In the genomic region with DNA sequence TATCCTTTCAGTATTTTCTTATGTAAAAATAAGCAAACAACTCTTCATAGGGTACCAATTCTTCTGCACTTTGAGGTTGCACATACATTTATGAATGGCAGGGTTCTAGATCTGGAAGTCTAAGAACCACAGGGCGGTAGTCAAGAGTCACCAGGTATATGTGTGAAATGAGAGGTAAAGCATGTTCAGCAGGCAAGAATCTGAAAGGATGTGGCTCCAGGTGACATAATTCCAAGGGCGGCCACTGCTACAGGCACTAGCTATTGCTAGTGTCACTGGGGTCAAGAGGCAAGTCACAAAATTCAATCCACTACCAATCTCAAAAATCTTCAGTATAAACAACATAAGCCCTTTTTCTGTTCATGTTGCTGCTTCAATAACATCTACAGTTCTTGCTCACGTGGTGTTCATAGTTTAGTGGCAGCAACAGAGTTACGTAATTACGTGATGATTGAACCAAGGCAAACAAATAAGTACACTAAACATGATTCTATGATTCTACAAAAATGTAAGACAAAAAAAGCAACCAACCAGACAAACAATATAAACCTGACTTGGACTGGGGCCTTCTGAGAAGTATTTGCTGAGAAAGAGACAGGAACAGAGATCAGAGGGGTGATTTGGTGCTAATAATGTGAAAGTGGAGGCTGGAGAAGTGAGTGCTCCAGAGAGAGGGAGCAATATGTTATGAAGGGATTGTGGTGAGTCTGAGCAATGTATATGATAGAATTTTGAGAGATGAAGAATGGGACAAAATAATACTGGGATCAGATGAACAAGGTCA, we compare ENCODE assay signal across 19 cellular contexts.
"Had no signal": no experiment of that assay in that cellular context is flagged by ENCODE, and none has a peak within 500 bp of the region (broad histone marks: within the 10 kb centered on the region; RNA-seq: fewer than 3 reads in every experiment).

No MANE protein-coding gene starts in this region.

- FAIRE-seq: astrocyte had no signal

- ATAC-seq: activated CD4-positive, CD25-positive, alpha-beta regulatory T cell treated with anti-CD3 and anti-CD28 coated beads, Interleukin-2, amount 50 U/mL, for 24 hours; activated CD8-positive, alpha-beta T cell treated with anti-CD3 and anti-CD28 coated beads, Interleukin-2, amount 10 ng/mL, durations not matched to agents 7 days and 5 days; activated T-helper 17 cell treated with anti-CD3 and anti-CD28 coated beads, Interleukin-2, amount 50 U/mL, for 72 hours had no signal

- H3K27me3 ChIP-seq: cardiac muscle cell had no signal

- DNase-seq: activated CD4-positive, alpha-beta T cell treated with anti-CD3 and anti-CD28 coated beads for 4 hours; activated CD8-positive, alpha-beta memory T cell treated with anti-CD3 and anti-CD28 coated beads, Interleukin-2, amount 50 U/mL, for 48 hours; activated CD8-positive, alpha-beta T cell treated with anti-CD3 and anti-CD28 coated beads, Interleukin-2, amount 10 ng/mL, durations not matched to agents 7 days and 5 days; activated gamma-delta T cell; activated naive CD4-positive, alpha-beta T cell treated with anti-CD3 and anti-CD28 coated beads for 36 hours; activated T-cell treated with anti-CD3 and anti-CD28 coated beads, Interleukin-2, amount 50 U/mL, for 24 hours; amygdala; NCI-H146; NCI-H187 treated with DMSO at 0.1 percent for 48 hours; NCI-H2171; NCI-H2227 treated with DMSO at 0.1 percent for 48 hours; NCI-H510A; NCI-H526 treated with DMSO at 0.1 percent for 48 hours; PC-9; SHP77 treated with DMSO at 0.1 percent for 48 hours had no signal

- H3K4me3 ChIP-seq: cardiac muscle cell, PC-9 had no signal

- H3K36me3 ChIP-seq: cardiac muscle cell had no signal
